In the genomic region with DNA sequence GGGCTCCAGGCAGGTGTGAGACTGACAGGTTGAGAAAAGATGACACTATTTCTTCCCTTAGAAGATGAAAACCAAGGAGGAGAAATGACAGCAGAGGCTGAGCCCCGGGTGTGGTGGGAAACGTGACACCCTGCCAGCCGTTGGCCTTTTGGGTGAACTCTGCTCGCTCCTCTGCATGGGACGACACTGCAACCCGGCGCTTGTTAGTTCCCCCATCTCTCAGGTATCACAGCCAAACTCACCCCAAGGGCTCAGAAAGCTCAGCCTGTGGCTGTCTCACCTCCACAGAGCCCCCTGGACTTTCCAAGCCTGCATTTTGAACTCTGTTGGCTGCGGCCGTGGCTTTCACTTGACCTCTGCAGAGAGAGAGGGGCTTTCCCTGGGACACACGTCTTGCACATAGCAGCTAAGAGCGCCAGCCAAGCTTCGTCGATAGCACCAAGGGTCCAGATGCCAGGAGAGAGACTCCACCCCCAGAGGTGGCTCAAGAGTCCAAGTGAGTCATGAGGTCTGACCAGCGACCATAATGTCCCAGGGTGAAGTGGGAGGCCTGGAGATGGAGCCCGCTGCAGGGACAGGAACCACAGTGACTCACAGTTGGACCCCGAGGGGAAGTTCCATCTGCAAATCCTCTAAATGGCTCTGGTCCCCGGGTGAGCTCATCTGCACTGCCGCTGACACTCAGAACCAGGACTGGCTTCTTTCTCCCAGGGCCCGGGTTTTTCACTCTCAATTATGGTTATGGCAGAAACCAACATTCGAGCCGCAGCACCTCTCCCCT, we compare ENCODE assay signal across 8 cellular contexts.
A peak's percentile ranks its signal among the peaks of the same experiment; 100 is the strongest.
DNase-seq lines count a peak whose midpoint lies in the region; ATAC-seq and TF ChIP-seq lines count a peak whose summit lies in the region.

No MANE protein-coding gene starts in this region.

- H3K9me3 ChIP-seq in mucosa of descending colon = peaks cover 7% of the 10 kb centered on the region

- H3K27ac ChIP-seq in GM23338 (ENCODE audit: low read depth) (no peak overlapping the region), brain microvascular endothelial cell (peak overlapping the region; percentile 88)

- no peak overlapping the region for H3K27ac Mint-ChIP-seq in activated CD8-positive, alpha-beta T cell treated with anti-CD3 and anti-CD28 coated beads for 36 hours
- no peak overlapping the region for H3K27ac Mint-ChIP-seq in activated CD8-positive, alpha-beta T cell treated with anti-CD3 and anti-CD28 coated beads, Interleukin-2, amount 10 ng/mL, durations not matched to agents 7 days and 5 days
- H3K27ac Mint-ChIP-seq in GM23338 = no peak overlapping the region
- peak overlapping the region in 1 of 2 donors; percentile 32 for H3K27ac Mint-ChIP-seq in effector memory CD8-positive, alpha-beta T cell

- no peak overlapping the region for H3K4me3 Mint-ChIP-seq in activated CD8-positive, alpha-beta T cell treated with anti-CD3 and anti-CD28 coated beads for 36 hours
- H3K4me3 Mint-ChIP-seq in activated CD8-positive, alpha-beta T cell treated with anti-CD3 and anti-CD28 coated beads, Interleukin-2, amount 10 ng/mL, durations not matched to agents 7 days and 5 days = no peak overlapping the region
- no peak overlapping the region for H3K4me3 Mint-ChIP-seq in GM23338
- H3K4me3 Mint-ChIP-seq in effector memory CD8-positive, alpha-beta T cell = no peak overlapping the region

- H3K27me3 ChIP-seq in GM23338 (ENCODE audit: insufficient read depth) (no peaks in the 10 kb centered on the region), brain microvascular endothelial cell (replicated peaks) (no peaks in the 10 kb centered on the region)

- no peak for TF ChIP-seq EP300 in Ishikawa (IDR thresholded peaks at IDR 0.05; ENCODE audit: borderline replicate concordance)

- CTCF ChIA-PET in activated CD8-positive, alpha-beta T cell treated with anti-CD3 and anti-CD28 coated beads for 36 hours (lab: Charles Lee) = no interaction called here
- CTCF ChIA-PET in activated CD8-positive, alpha-beta T cell treated with anti-CD3 and anti-CD28 coated beads, Interleukin-2, amount 10 ng/mL, durations not matched to agents 7 days and 5 days (lab: Charles Lee) = no interaction called here

- DNase-seq in activated CD8-positive, alpha-beta T cell treated with anti-CD3 and anti-CD28 coated beads for 36 hours = peak; percentile 52
- no peak for DNase-seq in activated CD8-positive, alpha-beta T cell treated with anti-CD3 and anti-CD28 coated beads, Interleukin-2, amount 10 ng/mL, durations not matched to agents 7 days and 5 days
- DNase-seq in GM23338 (ENCODE audit: low spot score) (no peak), brain microvascular endothelial cell (peak; percentile 91), mucosa of descending colon (peak; percentile 45 to 64 (median 53)), NCI-H526 (lab: John Stamatoyannopoulos, UW) (no peak)
- no peak for DNase-seq in effector memory CD8-positive, alpha-beta T cell

- no peaks in the 10 kb centered on the region for H3K36me3 ChIP-seq in GM23338 (ENCODE audit: insufficient read depth)
- peaks cover 10% of the 10 kb centered on the region for H3K36me3 ChIP-seq in brain microvascular endothelial cell (replicated peaks)
- no peaks in the 10 kb centered on the region for H3K36me3 ChIP-seq in mucosa of descending colon (ENCODE audit: low read depth)

- H3K79me2 ChIP-seq in GM23338 (replicated peaks; ENCODE audit: insufficient read depth) = no peaks in the 10 kb centered on the region

- ATAC-seq in activated CD8-positive, alpha-beta T cell treated with anti-CD3 and anti-CD28 coated beads for 36 hours = peak; percentile 61
- no peak for ATAC-seq in activated CD8-positive, alpha-beta T cell treated with anti-CD3 and anti-CD28 coated beads, Interleukin-2, amount 10 ng/mL, durations not matched to agents 7 days and 5 days
- peak; percentile 36; the same call in 2 of the 3 replicates for ATAC-seq in GM23338
- ATAC-seq in mucosa of descending colon = peak; percentile 33
- no peak for ATAC-seq in effector memory CD8-positive, alpha-beta T cell (replicated peaks)

- no peak overlapping the region for H2AFZ ChIP-seq in GM23338

- peaks cover 19% of the 10 kb centered on the region for H3K4me1 Mint-ChIP-seq in activated CD8-positive, alpha-beta T cell treated with anti-CD3 and anti-CD28 coated beads for 36 hours (ENCODE audit: low read depth)
- peaks cover 6% of the 10 kb centered on the region for H3K4me1 Mint-ChIP-seq in activated CD8-positive, alpha-beta T cell treated with anti-CD3 and anti-CD28 coated beads, Interleukin-2, amount 10 ng/mL, durations not matched to agents 7 days and 5 days (ENCODE audit: low read depth)
- H3K4me1 Mint-ChIP-seq in GM23338 = peaks cover 8% of the 10 kb centered on the region
- H3K4me1 Mint-ChIP-seq in effector memory CD8-positive, alpha-beta T cell (ENCODE audit: low read depth in 2 of 2) = no peaks in the 10 kb centered on the region

- peaks cover 4% of the 10 kb centered on the region for H3K9me3 Mint-ChIP-seq in activated CD8-positive, alpha-beta T cell treated with anti-CD3 and anti-CD28 coated beads for 36 hours
- H3K9me3 Mint-ChIP-seq in activated CD8-positive, alpha-beta T cell treated with anti-CD3 and anti-CD28 coated beads, Interleukin-2, amount 10 ng/mL, durations not matched to agents 7 days and 5 days (ENCODE audit: insufficient read depth) = no peaks in the 10 kb centered on the region
- peaks cover 13% of the 10 kb centered on the region for H3K9me3 Mint-ChIP-seq in GM23338
- peaks cover 2 to 14% of the 10 kb centered on the region in 2 donors for H3K9me3 Mint-ChIP-seq in effector memory CD8-positive, alpha-beta T cell

- no peaks in the 10 kb centered on the region for H3K9me2 ChIP-seq in GM23338 (ENCODE audit: insufficient read depth)

- in situ Hi-C loops in brain microvascular endothelial cell (cut with HindIII; ENCODE audit: low pct_ligation_motif_present, low sequenced_read_pairs) = no loop called here

- H3K4me1 ChIP-seq in GM23338 (ENCODE audit: insufficient read depth) (no peaks in the 10 kb centered on the region), mucosa of descending colon (ENCODE audit: low read depth) (peaks cover 31% of the 10 kb centered on the region)

- no peak overlapping the region for H3K4me2 ChIP-seq in GM23338

- POLR2A ChIA-PET in activated CD8-positive, alpha-beta T cell treated with anti-CD3 and anti-CD28 coated beads for 36 hours (lab: Charles Lee) = no interaction called here
- POLR2A ChIA-PET in activated CD8-positive, alpha-beta T cell treated with anti-CD3 and anti-CD28 coated beads, Interleukin-2, amount 10 ng/mL, durations not matched to agents 7 days and 5 days (lab: Charles Lee) = no interaction called here

- no peak for TF ChIP-seq RAD21 in Ishikawa (IDR thresholded peaks at IDR 0.05; ENCODE audit: low read depth)

- H3K36me3 Mint-ChIP-seq in activated CD8-positive, alpha-beta T cell treated with anti-CD3 and anti-CD28 coated beads for 36 hours (ENCODE audit: low read depth) = no peaks in the 10 kb centered on the region
- no peaks in the 10 kb centered on the region for H3K36me3 Mint-ChIP-seq in activated CD8-positive, alpha-beta T cell treated with anti-CD3 and anti-CD28 coated beads, Interleukin-2, amount 10 ng/mL, durations not matched to agents 7 days and 5 days (ENCODE audit: low read depth)
- H3K36me3 Mint-ChIP-seq in GM23338 (ENCODE audit: low read depth) = peaks cover 10% of the 10 kb centered on the region
- H3K36me3 Mint-ChIP-seq in effector memory CD8-positive, alpha-beta T cell (ENCODE audit: insufficient read depth) = no peaks in the 10 kb centered on the region

- no peaks in the 10 kb centered on the region for H4K20me1 ChIP-seq in GM23338 (replicated peaks; ENCODE audit: insufficient read depth)

- H3K4me3 ChIP-seq in GM23338 = no peak overlapping the region
- H3K4me3 ChIP-seq in brain microvascular endothelial cell (ENCODE audit: low read depth, low read length) = no peak overlapping the region
- H3K4me3 ChIP-seq in mucosa of descending colon = no peak overlapping the region

- H3F3A ChIP-seq in GM23338 (replicated peaks; ENCODE audit: low read depth) = no peaks in the 10 kb centered on the region

- peaks cover 4% of the 10 kb centered on the region for H3K27me3 Mint-ChIP-seq in activated CD8-positive, alpha-beta T cell treated with anti-CD3 and anti-CD28 coated beads for 36 hours
- no peaks in the 10 kb centered on the region for H3K27me3 Mint-ChIP-seq in activated CD8-positive, alpha-beta T cell treated with anti-CD3 and anti-CD28 coated beads, Interleukin-2, amount 10 ng/mL, durations not matched to agents 7 days and 5 days (ENCODE audit: low read depth)
- peaks cover 2% of the 10 kb centered on the region for H3K27me3 Mint-ChIP-seq in GM23338 (ENCODE audit: insufficient read depth, low read depth, poor library complexity)
- peaks cover 0 to 29% of the 10 kb centered on the region in 2 donors for H3K27me3 Mint-ChIP-seq in effector memory CD8-positive, alpha-beta T cell

- intact Hi-C loops in activated CD8-positive, alpha-beta T cell treated with anti-CD3 and anti-CD28 coated beads for 36 hours (cut with micrococcal nuclease) = no loop called here
- intact Hi-C loops in mucosa of descending colon (cut with DNase I, micrococcal nuclease) = no loop called here

- TF ChIP-seq CTCF in activated CD8-positive, alpha-beta T cell treated with anti-CD3 and anti-CD28 coated beads for 36 hours (IDR thresholded peaks at IDR 0.05) = no peak
- TF ChIP-seq CTCF in GM23338 (conservative IDR thresholded peaks at IDR 0.05; ENCODE audit: low read depth in 2 of 2) (no peak), brain microvascular endothelial cell (IDR thresholded peaks at IDR 0.05; ENCODE audit: low read depth, low read length, missing control alignments) (no peak), mucosa of descending colon (IDR thresholded peaks at IDR 0.05) (no peak)

TF ChIP-seq in GM23338, 12 proteins besides CTCF, POLR2A, EP300 and RAD21 (continues in another document):
- TF ChIP-seq ZNF331 (CRISPR knock-in tag; IDR thresholded peaks at IDR 0.05; ENCODE audit: low read depth) = no peak

TF ChIP-seq in Ishikawa, 13 proteins besides CTCF, POLR2A, EP300 and RAD21 (continues in another document):
- no peak for TF ChIP-seq CEBPB (IDR thresholded peaks at IDR 0.05)

Comparison
In these comparisons a context has a peak if more than half of its experiments do, and no peak if none do; other contexts are left out.
1. ATAC-seq: peak in activated CD8-positive, alpha-beta T cell treated with anti-CD3 and anti-CD28 coated beads for 36 hours (single experiment), GM23338 (single experiment) and mucosa of descending colon (single experiment); none in activated CD8-positive, alpha-beta T cell treated with anti-CD3 and anti-CD28 coated beads, Interleukin-2, amount 10 ng/mL, durations not matched to agents 7 days and 5 days (single experiment) and effector memory CD8-positive, alpha-beta T cell (single experiment).
2. DNase-seq: peak in activated CD8-positive, alpha-beta T cell treated with anti-CD3 and anti-CD28 coated beads for 36 hours (single experiment), brain microvascular endothelial cell (single experiment) and mucosa of descending colon (3 of 3); none in activated CD8-positive, alpha-beta T cell treated with anti-CD3 and anti-CD28 coated beads, Interleukin-2, amount 10 ng/mL, durations not matched to agents 7 days and 5 days (single experiment), GM23338 (single experiment), NCI-H526 (0 of 2) and effector memory CD8-positive, alpha-beta T cell (0 of 3).